ENCODE assay signal across 14 cellular contexts in genomic region chr4:151888367-151888866, GRCh38.
DNase-seq lines count a peak whose midpoint lies in the region; ATAC-seq and TF ChIP-seq lines count a peak whose summit lies in the region.
"Had no signal": no experiment of that assay in that cellular context is flagged by ENCODE, and none has a peak within 500 bp of the region (broad histone marks: within the 10 kb centered on the region; RNA-seq: fewer than 3 reads in every experiment).

No MANE protein-coding gene starts in this region.

- CTCF ChIA-PET in OCI-LY7 (lab: Charles Lee; ENCODE audit: unreplicated experiment) = interaction anchor here (0.6 kb wide), 1 partner anchor 434 kb away, joined by 6 read pairs; no protein-coding TSS in a partner anchor

- no peak overlapping the region for H3K4me3 Mint-ChIP-seq in activated T-cell treated with anti-CD3 and anti-CD28 coated beads, Interleukin-2, amount 50 U/mL, for 72 hours

- H3K9me3 Mint-ChIP-seq in activated T-cell treated with anti-CD3 and anti-CD28 coated beads, Interleukin-2, amount 50 U/mL, for 72 hours = peaks cover 0 to 1% of the 10 kb centered on the region in 2 donors

- H3K79me2 ChIP-seq in OCI-LY7 (ENCODE audit: insufficient read depth, low read depth, low read length) = no peaks in the 10 kb centered on the region

- TF ChIP-seq CTCF in OCI-LY7 (conservative IDR thresholded peaks at IDR 0.05; ENCODE audit: low read length) = no peak

- no peak overlapping the region for H3K4me2 ChIP-seq in OCI-LY7 (ENCODE audit: low read length)

- intact Hi-C loops in OCI-LY7 (cut with micrococcal nuclease; ENCODE audit: unreplicated experiment) = no loop called here

- BruUV-seq in OCI-LY7 (replicated peaks; lab: Mats Ljungman, UMichigan) = no TSS peak

- no peaks in the 10 kb centered on the region for H3K27me3 Mint-ChIP-seq in activated T-cell treated with anti-CD3 and anti-CD28 coated beads, Interleukin-2, amount 50 U/mL, for 72 hours (ENCODE audit: low read depth)

- no peak overlapping the region for H3K4me3 ChIP-seq in OCI-LY7 (ENCODE audit: low read depth, low read length, poor library complexity, severe bottlenecking)

- no peaks in the 10 kb centered on the region for H4K20me1 ChIP-seq in OCI-LY7 (ENCODE audit: insufficient read depth, low read length)

- H3K27ac ChIP-seq in OCI-LY7 (ENCODE audit: low read depth, low read length, poor library complexity, severe bottlenecking) = no peak overlapping the region

- POLR2A ChIA-PET in OCI-LY7 (lab: Charles Lee) = no interaction called here

- H3K27ac Mint-ChIP-seq in activated T-cell treated with anti-CD3 and anti-CD28 coated beads, Interleukin-2, amount 50 U/mL, for 72 hours = no peak overlapping the region

- H3K36me3 Mint-ChIP-seq in activated T-cell treated with anti-CD3 and anti-CD28 coated beads, Interleukin-2, amount 50 U/mL, for 72 hours (ENCODE audit: insufficient read depth in 2 of 2) = no peaks in the 10 kb centered on the region
- H3K36me3 Mint-ChIP-seq: CD14-positive monocyte had no signal

- peaks cover 25% of the 10 kb centered on the region for H3K4me1 Mint-ChIP-seq in activated T-cell treated with anti-CD3 and anti-CD28 coated beads, Interleukin-2, amount 50 U/mL, for 72 hours (ENCODE audit: low read depth)

- H3K9me3 ChIP-seq in OCI-LY7 (ENCODE audit: low read length) = no peaks in the 10 kb centered on the region

- H2AFZ ChIP-seq in OCI-LY7 (ENCODE audit: low read length) = no peak overlapping the region

- peak in 1 of 2 donors; percentile 18 for DNase-seq in activated T-cell treated with anti-CD3 and anti-CD28 coated beads, Interleukin-2, amount 50 U/mL, for 72 hours
- DNase-seq in T-helper 9 cell = no peak
- no peak for DNase-seq in OCI-LY7 (ENCODE audit: low spot score)
- no peak for DNase-seq in NCI-H526 treated with DMSO at 0.1 percent for 48 hours (lab: John Stamatoyannopoulos, UW)
- DNase-seq in T1000 (lab: John Stamatoyannopoulos, UW) = no peak
- DNase-seq: activated CD8-positive, alpha-beta memory T cell treated with anti-CD3 and anti-CD28 coated beads for 24 hours; erythroblast; NCI-H524 treated with DMSO at 0.1 percent for 48 hours had no signal

- peak; percentile 54 for ATAC-seq in GM18502 (IDR thresholded peaks at IDR 0.05; ENCODE audit: poor library complexity, unreplicated experiment)
- peak; percentile 41 for ATAC-seq in GM19397 (IDR thresholded peaks at IDR 0.05; ENCODE audit: unreplicated experiment)
- ATAC-seq in HG02884 (IDR thresholded peaks at IDR 0.05; ENCODE audit: unreplicated experiment) = peak; percentile 54
- ATAC-seq in activated T-cell treated with anti-CD3 and anti-CD28 coated beads, Interleukin-2, amount 50 U/mL, for 72 hours (replicated peaks in 1 of 2) = peak; percentile 61 to 82
- ATAC-seq: sciatic nerve, SK-N-SH treated with all-trans-retinoic acid at 6 μM for 48 hours had no signal

- no peaks in the 10 kb centered on the region for H3K36me3 ChIP-seq in OCI-LY7 (ENCODE audit: insufficient read depth, low read length)

- no peaks in the 10 kb centered on the region for H3K4me1 ChIP-seq in OCI-LY7 (ENCODE audit: insufficient read depth, low read length, poor library complexity, severe bottlenecking)

- H3K9me2 ChIP-seq in OCI-LY7 (ENCODE audit: insufficient read depth, low read length) = no peaks in the 10 kb centered on the region
